ENCODE assay signal across 20 cellular contexts in genomic region chr10:48602401-48603135, GRCh38. TPM values are rescaled to one million over a fixed set of nuclear protein-coding genes. Genes with fewer than 3 reads are reported as not detected.
DNase-seq lines count a peak whose midpoint lies in the region; ATAC-seq, FAIRE-seq and TF ChIP-seq lines count a peak whose summit lies in the region.
"Had no signal": no experiment of that assay in that cellular context is flagged by ENCODE, and none has a peak within 500 bp of the region (broad histone marks: within the 10 kb centered on the region; RNA-seq: fewer than 3 reads in every experiment).

No MANE protein-coding gene starts in this region.

- TF ChIP-seq RAD21 in HepG2 (CRISPR knock-in tag; IDR thresholded peaks at IDR 0.05), result no peak

- no peak overlapping the region for H3K4me2 ChIP-seq in HepG2 (ENCODE audit: low read depth, low read length)

- 21% methylated on average over 8 of the region's 8 CpGs for WGBS in HepG2 (ENCODE audit: low lambda C conversion rate)
- WGBS in right lobe of liver (ENCODE audit: insufficient coverage, low coverage, low lambda C conversion rate, missing lambda C conversion rate), result 67% methylated on average over 6 of the region's 8 CpGs
- WGBS in sigmoid colon, 2 donors, result 92% methylated on average over 8 of the region's 8 CpGs

- H3K4me1 ChIP-seq in HepG2 (ENCODE audit: insufficient read depth, low read length), result no peaks in the 10 kb centered on the region
- H3K4me1 ChIP-seq in right lobe of liver, result peaks cover 0 to 5% (median 0%) of the 10 kb centered on the region in 4 donors
- peaks cover 49% of the 10 kb centered on the region for H3K4me1 ChIP-seq in adipocyte (ENCODE audit: control insufficient read depth, insufficient read depth, low read length)
- H3K4me1 ChIP-seq in sigmoid colon, result peaks cover 0 to 21% (median 13%) of the 10 kb centered on the region in 4 donors

- TF ChIP-seq POLR2A in HepG2 (IDR thresholded peaks at IDR 0.05; ENCODE audit: insufficient read depth in 1 of 2, low read depth in 2 of 2, low read length in 2 of 2), result no peak
- TF ChIP-seq POLR2A in right lobe of liver (IDR thresholded peaks at IDR 0.05), result no peak
- no peak for TF ChIP-seq POLR2A in sigmoid colon (IDR thresholded peaks at IDR 0.05)

- H4K20me1 ChIP-seq in HepG2 (ENCODE audit: insufficient read depth, low read length), result no peaks in the 10 kb centered on the region

- no peak overlapping the region for H2AFZ ChIP-seq in HepG2 (ENCODE audit: low read length)

- POLR2A ChIA-PET in HepG2 (lab: Yijun Ruan, JAX), result no interaction called here

- no peak overlapping the region for H3K27ac ChIP-seq in HepG2 (ENCODE audit: extremely low read length, insufficient read depth, low read length)
- H3K27ac ChIP-seq in right lobe of liver, result no peak overlapping the region
- no peak overlapping the region for H3K27ac ChIP-seq in sigmoid colon
- H3K27ac ChIP-seq: epithelial cell of prostate, neutrophil, upper lobe of right lung had no signal

- H3K9me3 ChIP-seq in HepG2 (ENCODE audit: low read length), result no peaks in the 10 kb centered on the region
- no peaks in the 10 kb centered on the region for H3K9me3 ChIP-seq in right lobe of liver
- no peaks in the 10 kb centered on the region for H3K9me3 ChIP-seq in adipocyte (ENCODE audit: control insufficient read depth, low read length)
- no peaks in the 10 kb centered on the region for H3K9me3 ChIP-seq in sigmoid colon
- H3K9me3 ChIP-seq: neutrophil, upper lobe of right lung had no signal

- TF ChIP-seq EP300 in HepG2 (IDR thresholded peaks at IDR 0.05; ENCODE audit: low read depth in 2 of 2, low read length in 2 of 2), result no peak
- no peak for TF ChIP-seq EP300 in HepG2 (CRISPR knock-in tag; IDR thresholded peaks at IDR 0.05; ENCODE audit: borderline replicate concordance)
- TF ChIP-seq EP300 in sigmoid colon (IDR thresholded peaks at IDR 0.05), result no peak

- no TSS peak for BruUV-seq in HepG2 (replicated peaks; lab: Mats Ljungman, UMichigan)

- CTCF ChIA-PET in HepG2 (lab: Yijun Ruan, JAX; ENCODE audit: low intra/inter-chr PET ratio, low total read pairs), result no interaction called here

- H3K27me3 ChIP-seq in HepG2 (ENCODE audit: control insufficient read depth in 1 of 2, insufficient read depth in 2 of 2, low read length in 2 of 2), result peaks cover 0 to 10% of the 10 kb centered on the region in 2 experiments; a peak in 1 of 5 replicates
- peaks cover 0 to 12% of the 10 kb centered on the region in 2 donors for H3K27me3 ChIP-seq in right lobe of liver
- no peaks in the 10 kb centered on the region for H3K27me3 ChIP-seq in adipocyte (replicated peaks; ENCODE audit: control insufficient read depth, insufficient read depth, low read length)
- H3K27me3 ChIP-seq in sigmoid colon, result no peaks in the 10 kb centered on the region
- H3K27me3 ChIP-seq: upper lobe of right lung had no signal

- TF ChIP-seq CTCF in HepG2 (CRISPR knock-in tag; IDR thresholded peaks at IDR 0.05) (no peak), right lobe of liver (IDR thresholded peaks at IDR 0.05) (no peak), fibroblast of pulmonary artery (IDR thresholded peaks at IDR 0.05; ENCODE audit: low read length, missing control alignments) (no peak), sigmoid colon (IDR thresholded peaks at IDR 0.05) (no peak)

- H3K36me3 ChIP-seq in HepG2 (replicated peaks in 1 of 2; ENCODE audit: control insufficient read depth in 1 of 2, insufficient read depth in 2 of 2, low read length in 2 of 2) (no peaks in the 10 kb centered on the region), right lobe of liver (no peaks in the 10 kb centered on the region), adipocyte (ENCODE audit: control insufficient read depth, insufficient read depth, low read length, severe bottlenecking) (no peaks in the 10 kb centered on the region), sigmoid colon (no peaks in the 10 kb centered on the region)
- H3K36me3 ChIP-seq: neutrophil, upper lobe of right lung had no signal

- H3K9ac ChIP-seq in HepG2 (ENCODE audit: insufficient read depth, low read depth, low read length) (no peak overlapping the region), adipocyte (ENCODE audit: low read length) (no peak overlapping the region)

- in situ Hi-C loops in HepG2 (cut with HindIII; ENCODE audit: extremely low pct_ligation_motif_present, low pct_unique_long_range_greater_than_20kb), result no loop called here

- intact Hi-C loops in HepG2 (cut with micrococcal nuclease; ENCODE audit: unreplicated experiment), result no loop called here
- intact Hi-C loops in right lobe of liver (cut with DNase I), result no loop called here
- intact Hi-C loops in sigmoid colon (cut with DNase I), result no loop called here

- FAIRE-seq in HepG2 (lab: Jason Lieb, UNC), result no peak

- no peaks in the 10 kb centered on the region for H3K79me2 ChIP-seq in HepG2 (ENCODE audit: insufficient read depth, low read length)

- DNase-seq in HepG2 (ENCODE audit: low spot score) (no peak), right lobe of liver (no peak), adipocyte (ENCODE audit: low read depth) (peak; percentile 41), fibroblast of pulmonary artery (ENCODE audit: low read depth) (peak; percentile 16), sigmoid colon (no peak), dermis blood vessel endothelial cell (no peak), cerebellar nuclear complex (lab: John Stamatoyannopoulos, UW) (no peak)
- DNase-seq: activated CD4-positive, alpha-beta T cell treated with anti-CD3 and anti-CD28 coated beads for 4 hours; activated naive CD4-positive, alpha-beta T cell; aorta; cortex of kidney; EL; NCI-H82; retina; stimulated activated naive CD8-positive, alpha-beta T cell treated with anti-CD3 and anti-CD28 coated beads, Interleukin-15, Interleukin-2, amounts not matched to agents 100 U/mL and 50 U/mL, for 24 hours; upper lobe of right lung had no signal

- ATAC-seq in HepG2 (no peak), right lobe of liver (no peak), GM18867 (IDR thresholded peaks at IDR 0.05; ENCODE audit: unreplicated experiment) (no peak)
- ATAC-seq: left lobe of liver; stimulated activated naive CD8-positive, alpha-beta T cell treated with anti-CD3 and anti-CD28 coated beads, Interleukin-15, Interleukin-2, amounts not matched to agents 100 U/mL and 50 U/mL, for 24 hours; upper lobe of right lung had no signal

- no peak overlapping the region for H3K4me3 ChIP-seq in HepG2 (replicated peaks in 1 of 3; ENCODE audit: insufficient read depth in 1 of 3, low read depth in 2 of 3, low read length in 3 of 3)
- H3K4me3 ChIP-seq in right lobe of liver, result no peak overlapping the region
- no peak overlapping the region for H3K4me3 ChIP-seq in adipocyte (ENCODE audit: low read length)
- H3K4me3 ChIP-seq in fibroblast of pulmonary artery (replicated peaks; ENCODE audit: low read depth, low read length), result peak overlapping the region; percentile 77
- no peak overlapping the region for H3K4me3 ChIP-seq in sigmoid colon
- H3K4me3 ChIP-seq: upper lobe of right lung had no signal

TF ChIP-seq in HepG2, 621 proteins besides CTCF, POLR2A, EP300 and RAD21:
- TF ChIP-seq ISX (CRISPR knock-in tag; conservative IDR thresholded peaks at IDR 0.05) (no peak), MNT (IDR thresholded peaks at IDR 0.05) (0 out of 2 replicates have a peak, but pooled peaks have one; percentile 4)

RNA-seq across cellular contexts. Expression of gene ARHGAP22, which starts 2.3 kb away (rescaled TPM):
- total RNA-seq in HepG2 (2016; rRNA removed; fragmentation: Illumina TruSeq; extraction: Trizol), result 0.38 TPM in 1 of 2 replicates, not detected in the other
- total RNA-seq in HepG2 (2016; cell fraction: cytosol; rRNA removed; fragmentation: Illumina TruSeq; extraction: Trizol; ENCODE audit: low read depth), result 0.20 and 0.26 TPM in 2 replicates
- 0.18 and 0.24 TPM in 2 replicates for total RNA-seq in HepG2 (2016; cell fraction: insoluble cytoplasmic fraction; rRNA removed; fragmentation: Illumina TruSeq; extraction: Trizol)
- 0.25 and 0.34 TPM in 2 replicates for total RNA-seq in HepG2 (2016; cell fraction: membrane; rRNA removed; fragmentation: Illumina TruSeq; extraction: Trizol)
- not detected in 2 replicates for total RNA-seq in HepG2 (2016; cell fraction: nucleus; rRNA removed; fragmentation: Illumina TruSeq; extraction: Trizol)
- 0.05 and 0.08 TPM in 2 replicates for polyA plus RNA-seq in HepG2 (2011; rRNA removed)
- polyA plus RNA-seq in HepG2 (2011; cell fraction: cytosol; rRNA removed), result 0.04 TPM in 2 replicates
- 0.16 and 0.23 TPM in 2 replicates for polyA plus RNA-seq in HepG2 (2011; cell fraction: nucleus; rRNA removed)
- polyA plus RNA-seq in HepG2 (2012), result 0.07 TPM in 1 of 2 replicates, not detected in the other
- polyA plus RNA-seq in HepG2 (2016; cell fraction: cytosol; fragmentation: Illumina TruSeq; extraction: Trizol; ENCODE audit: low read depth), result 0.08 and 0.14 TPM in 2 replicates
- 0.11 TPM in 2 replicates for polyA plus RNA-seq in HepG2 (2016; cell fraction: insoluble cytoplasmic fraction; fragmentation: Illumina TruSeq; extraction: Trizol; ENCODE audit: low read depth)
- 0.09 and 0.40 TPM in 2 replicates for polyA plus RNA-seq in HepG2 (2016; cell fraction: membrane; fragmentation: Illumina TruSeq; extraction: Trizol; ENCODE audit: low read depth)
- polyA plus RNA-seq in HepG2 (2016; cell fraction: nucleus; fragmentation: Illumina TruSeq; extraction: Trizol; ENCODE audit: insufficient read depth, low read depth), result 0.56 TPM in 1 of 2 replicates, not detected in the other
- 0.10 TPM in 1 of 2 replicates, not detected in the other for polyA minus RNA-seq in HepG2 (2011; rRNA and poly(A)+ RNA removed; ENCODE audit: low replicate concordance)
- not detected in 2 replicates for polyA minus RNA-seq in HepG2 (2011; cell fraction: cytosol; rRNA and poly(A)+ RNA removed)
- polyA minus RNA-seq in HepG2 (2011; cell fraction: nucleus; rRNA and poly(A)+ RNA removed), result not detected in 2 replicates
- 1 to 10 TPM in 1 of 6 experiments, under 1 TPM in 5; 0.22 to 3.6 (median 0.64) TPM for total RNA-seq in right lobe of liver
- 1 to 10 TPM; 1.3 to 6.4 (median 4.1) TPM for total RNA-seq in sigmoid colon
- polyA plus RNA-seq in sigmoid colon, result 1 to 10 TPM; 1.2 to 3.1 (median 2.4) TPM
- total RNA-seq in dermis blood vessel endothelial cell, result 8.3 and 19.0 TPM in 2 replicates

Comparison
In these comparisons a context has a peak if more than half of its experiments do, and no peak if none do; other contexts are left out.
1. DNase-seq: peak in adipocyte (single experiment) and fibroblast of pulmonary artery (single experiment); none in HepG2 (single experiment), right lobe of liver (0 of 3), sigmoid colon (single experiment), dermis blood vessel endothelial cell (single experiment) and cerebellar nuclear complex (0 of 2).